8 cellular contexts compared by ENCODE assay signal in genomic region chr13:60398949-60399589, GRCh38. TPM values are rescaled to one million over a fixed set of nuclear protein-coding genes. Genes with fewer than 3 reads are reported as not detected.
DNase-seq lines count a peak whose midpoint lies in the region; ATAC-seq, FAIRE-seq and TF ChIP-seq lines count a peak whose summit lies in the region.

No MANE protein-coding gene starts in this region.

- POLR2A ChIA-PET in PC-3 (lab: Charles Lee; ENCODE audit: unreplicated experiment): no interaction called here

- peak; percentile 60 for FAIRE-seq in GM19239 (lab: Jason Lieb, UNC)

- no peak for DNase-seq in GM19239 (ENCODE audit: insufficient read length, low spot score)
- DNase-seq in PC-3: no peak
- no peak for DNase-seq in epithelial cell of proximal tubule (ENCODE audit: low read depth)
- DNase-seq in retinal pigment epithelial cell (ENCODE audit: low read depth): peak; percentile 25
- no peak for DNase-seq in left lobe of liver (ENCODE audit: low spot score)
- no peak for DNase-seq in GOT3 (lab: John Stamatoyannopoulos, UW)

- H2AFZ ChIP-seq in PC-3 (ENCODE audit: low read length): no peak overlapping the region

- no peaks in the 10 kb centered on the region for H3K9me3 ChIP-seq in PC-3 (ENCODE audit: low read length)

- peak overlapping the region; percentile 90; the same call in 1 of the 2 replicates for H3K9ac ChIP-seq in PC-3 (ENCODE audit: low read length)

- intact Hi-C loops in PC-3 (cut with micrococcal nuclease): no loop called here

- H3K79me2 ChIP-seq in PC-3 (ENCODE audit: low read length): peaks cover 46% of the 10 kb centered on the region

- H3K4me1 ChIP-seq in PC-3 (ENCODE audit: insufficient read depth, low read length): peaks cover 26% of the 10 kb centered on the region

- H3K4me2 ChIP-seq in PC-3 (ENCODE audit: low read length): peak overlapping the region; percentile 95

- CTCF ChIA-PET in PC-3 (lab: Charles Lee): no interaction called here

- peak overlapping the region; percentile 89 for H3K4me3 ChIP-seq in PC-3 (ENCODE audit: low read length)
- H3K4me3 ChIP-seq in epithelial cell of proximal tubule (ENCODE audit: low read depth, low read length): peak overlapping the region; percentile 85
- H3K4me3 ChIP-seq in retinal pigment epithelial cell (ENCODE audit: low read length): peak overlapping the region; percentile 87

- no TSS peak for BruUV-seq in PC-3 (replicated peaks; lab: Mats Ljungman, UMichigan)

- no peak overlapping the region for H3K27ac ChIP-seq in PC-3 (ENCODE audit: low read length)

- no peak for ATAC-seq in PC-3
- no peak for ATAC-seq in left lobe of liver
- no peak for ATAC-seq in HG03280 (IDR thresholded peaks at IDR 0.05; ENCODE audit: unreplicated experiment)
- no peak for ATAC-seq in GM21619 (IDR thresholded peaks at IDR 0.05; ENCODE audit: unreplicated experiment)

- no peaks in the 10 kb centered on the region for H3K27me3 ChIP-seq in PC-3 (ENCODE audit: low read length)

- TF ChIP-seq CTCF in PC-3 (conservative IDR thresholded peaks at IDR 0.05; ENCODE audit: low read depth, low read length) (no peak), epithelial cell of proximal tubule (conservative IDR thresholded peaks at IDR 0.05; ENCODE audit: low read depth, low read length) (no peak), retinal pigment epithelial cell (conservative IDR thresholded peaks at IDR 0.05; ENCODE audit: low read depth, low read length) (no peak)

- H4K20me1 ChIP-seq in PC-3 (ENCODE audit: low read length): no peaks in the 10 kb centered on the region

- no peaks in the 10 kb centered on the region for H3K36me3 ChIP-seq in PC-3 (ENCODE audit: low read depth, low read length)

- H3F3A ChIP-seq in PC-3 (ENCODE audit: low read length, unreplicated experiment): no peaks in the 10 kb centered on the region

- H3K9me2 ChIP-seq in PC-3 (replicated peaks; ENCODE audit: low read length): no peaks in the 10 kb centered on the region

RNA-seq across cellular contexts. Expression of gene TDRD3, which starts 2.0 kb away (rescaled TPM):
- total RNA-seq in PC-3 (2014; rRNA removed) (5.8 and 7.5 TPM in 2 replicates), epithelial cell of proximal tubule (8.2 and 8.8 TPM in 2 replicates), left lobe of liver (11.3 TPM)
